In the genomic region with DNA sequence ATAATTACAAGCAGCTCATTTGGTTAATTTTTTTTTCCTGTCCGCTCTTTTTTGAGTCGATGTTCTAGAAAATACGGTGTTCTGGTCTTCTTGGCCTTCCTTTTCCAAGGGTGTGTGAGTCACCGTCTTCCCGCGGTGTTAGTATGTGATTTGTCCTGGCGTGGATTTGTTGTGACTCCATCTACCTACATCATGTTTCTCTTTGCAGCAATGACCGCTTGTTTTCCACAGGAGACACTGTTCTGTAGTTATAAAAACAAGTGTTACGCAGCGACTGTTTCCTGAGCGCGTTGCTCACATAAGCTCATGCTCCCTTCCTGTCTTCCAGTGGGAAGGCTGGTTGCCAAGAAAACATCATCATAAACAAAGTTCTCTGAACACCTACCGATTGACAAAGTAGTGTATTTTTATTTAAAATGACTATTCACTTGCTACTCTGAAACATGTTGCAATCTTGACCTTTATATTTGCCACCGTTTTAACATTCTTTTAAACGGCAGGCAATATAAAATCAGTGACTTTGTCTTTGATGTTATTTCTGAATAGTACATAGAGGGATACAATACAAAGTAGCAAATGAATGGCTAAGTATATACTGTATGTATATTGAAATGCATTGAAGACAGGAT, we compare ENCODE assay signal across 16 cellular contexts. TPM values are rescaled to one million over a fixed set of nuclear protein-coding genes. Genes with fewer than 3 reads are reported as not detected.
DNase-seq lines count a peak whose midpoint lies in the region; ATAC-seq and TF ChIP-seq lines count a peak whose summit lies in the region.
"Had no signal": no experiment of that assay in that cellular context is flagged by ENCODE, and none has a peak within 500 bp of the region (broad histone marks: within the 10 kb centered on the region; RNA-seq: fewer than 3 reads in every experiment).

No MANE protein-coding gene starts in this region.

- DNase-seq in ELR (ENCODE audit: low read depth) (peak; percentile 16), WTC11 (ENCODE audit: low spot score) (no peak), omental fat pad (ENCODE audit: low spot score) (no peak), superior temporal gyrus (ENCODE audit: extremely low spot score) (no peak), NCI-H2196 treated with DMSO at 0.1 percent for 48 hours (lab: John Stamatoyannopoulos, UW; ENCODE audit: unreplicated experiment) (no peak), H9 (no peak)
- DNase-seq: activated CD4-positive, alpha-beta T cell treated with anti-CD3 and anti-CD28 coated beads for 1 hour; COR-L47; cortex of kidney; GF-D8; naive B cell; NCI-H1105; OCI-M1; T-cell had no signal

- H3K4me3 Mint-ChIP-seq in WTC11: no peak overlapping the region
- no peak overlapping the region for H3K4me3 Mint-ChIP-seq in H9
- H3K4me3 Mint-ChIP-seq: naive B cell, T-cell had no signal

- TF ChIP-seq EP300 in gastroesophageal sphincter (IDR thresholded peaks at IDR 0.05): no peak

- H3K23me2 ChIP-seq in H9 (ENCODE audit: insufficient read length, low read depth, low read length, poor library complexity, severe bottlenecking): no peaks in the 10 kb centered on the region

- ATAC-seq in WTC11 (no peak), gastroesophageal sphincter (peak; percentile 52), omental fat pad (ENCODE audit: low FRiP score) (peak; percentile 47), HG02840 (IDR thresholded peaks at IDR 0.05; ENCODE audit: low FRiP score, unreplicated experiment) (no peak)
- ATAC-seq: T-cell had no signal

- H3K79me1 ChIP-seq in H9 (ENCODE audit: insufficient read depth, low read depth, low read length, poor library complexity, severe bottlenecking): peaks cover 17% of the 10 kb centered on the region

- TF ChIP-seq CTCF in WTC11 (IDR thresholded peaks at IDR 0.05) (no peak), gastroesophageal sphincter (IDR thresholded peaks at IDR 0.05) (no peak), omental fat pad (IDR thresholded peaks at IDR 0.05) (no peak), H9 (conservative IDR thresholded peaks at IDR 0.05) (no peak)

- POLR2A ChIA-PET in WTC11 (lab: Charles Lee): no interaction called here

- no peak overlapping the region for H3K18ac ChIP-seq in H9 (ENCODE audit: insufficient read length, low read depth, low read length)

- H2BK5ac ChIP-seq in H9 (ENCODE audit: insufficient read length, low read length): no peak overlapping the region

- H3K27ac Mint-ChIP-seq in WTC11 (peak overlapping the region; percentile 59), H9 (peak overlapping the region in 1 of 3 experiments; percentile 30; a peak in 2 of 7 replicates)
- H3K27ac Mint-ChIP-seq: T-cell had no signal

- TF ChIP-seq POLR2A in gastroesophageal sphincter (IDR thresholded peaks at IDR 0.05): no peak

- H4K5ac ChIP-seq in H9 (ENCODE audit: insufficient read length, low read depth, low read length): no peak overlapping the region

- H3K23ac ChIP-seq in H9 (ENCODE audit: insufficient read length, low read depth, low read length): no peak overlapping the region

- no peak overlapping the region for H2BK20ac ChIP-seq in H9 (ENCODE audit: low read depth, low read length, poor library complexity, severe bottlenecking)

- H3K27me3 ChIP-seq in gastroesophageal sphincter: no peaks in the 10 kb centered on the region
- no peaks in the 10 kb centered on the region for H3K27me3 ChIP-seq in H9 (ENCODE audit: insufficient read depth, low read length)

- H4K91ac ChIP-seq in H9 (ENCODE audit: insufficient read length, low read depth, low read length): no peak overlapping the region

- peaks cover 23% of the 10 kb centered on the region for H3K4me1 Mint-ChIP-seq in WTC11
- H3K4me1 Mint-ChIP-seq in H9: peaks cover 18 to 19% of the 10 kb centered on the region in 2 experiments

- H3T11ph ChIP-seq in H9 (ENCODE audit: low read length): no peak overlapping the region

- no peak overlapping the region for H2AFZ ChIP-seq in H9 (ENCODE audit: low read length)

- H2AK5ac ChIP-seq in H9 (ENCODE audit: insufficient read length, low read length): no peak overlapping the region

- no peak overlapping the region for H2BK12ac ChIP-seq in H9 (ENCODE audit: insufficient read length, low read depth, low read length)

- H3K14ac ChIP-seq in H9 (ENCODE audit: insufficient read depth, low read length): no peak overlapping the region

- H2BK120ac ChIP-seq in H9 (ENCODE audit: low read depth, low read length, poor library complexity, severe bottlenecking): no peak overlapping the region

- H3K79me2 ChIP-seq in H9 (ENCODE audit: insufficient read depth, low read length): peaks cover 10% of the 10 kb centered on the region; the same call in 1 of the 2 replicates

- CTCF ChIA-PET in WTC11 (lab: Charles Lee): no interaction called here

- no peak overlapping the region for H2BK15ac ChIP-seq in H9 (ENCODE audit: low read depth, low read length)

- 75 to 76% methylated on average over 10 to 15 of the region's 15 CpGs for WGBS in gastroesophageal sphincter (ENCODE audit: low coverage in 1 of 2), 2 donors
- no CpG with 5 or more reads among the region's 15 CpGs for WGBS in H9 (ENCODE audit: extremely low coverage, insufficient read length, low lambda C conversion rate)

- no peak overlapping the region for H3K4me3 ChIP-seq in gastroesophageal sphincter

- H3K27me3 Mint-ChIP-seq in WTC11 (ENCODE audit: low read depth): no peaks in the 10 kb centered on the region
- no peaks in the 10 kb centered on the region for H3K27me3 Mint-ChIP-seq in H9 (ENCODE audit: low read depth)
- H3K27me3 Mint-ChIP-seq: naive B cell, T-cell had no signal

- H3K27ac ChIP-seq in gastroesophageal sphincter (no peak overlapping the region), H9 (ENCODE audit: insufficient read length, low read depth, low read length) (no peak overlapping the region)

- no peak overlapping the region for H3K9ac ChIP-seq in H9 (ENCODE audit: extremely low read depth, insufficient read length, low read length)

- H3K36me3 Mint-ChIP-seq in WTC11: no peaks in the 10 kb centered on the region
- H3K36me3 Mint-ChIP-seq in H9 (ENCODE audit: insufficient read depth in 1 of 3, low read depth in 3 of 3): peaks cover 0 to 3% (median 0%) of the 10 kb centered on the region in 3 experiments; a peak in 3 of 7 replicates
- H3K36me3 Mint-ChIP-seq: naive B cell had no signal

- H4K8ac ChIP-seq in H9 (replicated peaks; ENCODE audit: insufficient read length, low read depth, low read length): no peak overlapping the region

- H3K9me3 ChIP-seq in gastroesophageal sphincter (no peaks in the 10 kb centered on the region), H9 (ENCODE audit: control insufficient read depth, low read depth, low read length) (no peaks in the 10 kb centered on the region)

- H3K4ac ChIP-seq in H9 (ENCODE audit: low read depth, low read length): no peak overlapping the region

- H3K36me3 ChIP-seq in gastroesophageal sphincter: no peaks in the 10 kb centered on the region

- no peak overlapping the region for H3K4me2 ChIP-seq in H9 (ENCODE audit: insufficient read depth, insufficient read length, low read length)

- H3K56ac ChIP-seq in H9 (ENCODE audit: insufficient read length, low read depth, low read length): no peak overlapping the region

- H3K9me3 Mint-ChIP-seq in WTC11 (no peaks in the 10 kb centered on the region), H9 (no peaks in the 10 kb centered on the region; a peak in 1 of 5 replicates)
- H3K9me3 Mint-ChIP-seq: naive B cell, T-cell had no signal

- H3K4me1 ChIP-seq in gastroesophageal sphincter (peaks cover 0 to 20% (median under 1%) of the 10 kb centered on the region in 3 donors), H9 (ENCODE audit: insufficient read depth, low read length) (peaks cover 2% of the 10 kb centered on the region; the same call in 1 of the 2 replicates)

- no peaks in the 10 kb centered on the region for H4K20me1 ChIP-seq in H9 (ENCODE audit: control insufficient read depth, insufficient read depth, insufficient read length)

TF ChIP-seq in WTC11, 78 proteins besides CTCF, POLR2A, EP300 and RAD21 (continues in another document):
- TF ChIP-seq, protein P1, sequence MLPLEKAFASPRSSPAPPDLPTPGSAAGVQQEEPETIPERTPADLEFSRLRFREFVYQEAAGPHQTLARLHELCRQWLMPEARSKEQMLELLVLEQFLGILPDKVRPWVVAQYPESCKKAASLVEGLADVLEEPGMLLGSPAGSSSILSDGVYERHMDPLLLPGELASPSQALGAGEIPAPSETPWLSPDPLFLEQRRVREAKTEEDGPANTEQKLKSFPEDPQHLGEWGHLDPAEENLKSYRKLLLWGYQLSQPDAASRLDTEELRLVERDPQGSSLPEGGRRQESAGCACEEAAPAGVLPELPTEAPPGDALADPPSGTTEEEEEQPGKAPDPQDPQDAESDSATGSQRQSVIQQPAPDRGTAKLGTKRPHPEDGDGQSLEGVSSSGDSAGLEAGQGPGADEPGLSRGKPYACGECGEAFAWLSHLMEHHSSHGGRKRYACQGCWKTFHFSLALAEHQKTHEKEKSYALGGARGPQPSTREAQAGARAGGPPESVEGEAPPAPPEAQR (CRISPR knock-in tag; IDR thresholded peaks at IDR 0.05): no peak
- TF ChIP-seq SP1 (CRISPR knock-in tag; conservative IDR thresholded peaks at IDR 0.05): no peak
- TF ChIP-seq, protein P2, sequence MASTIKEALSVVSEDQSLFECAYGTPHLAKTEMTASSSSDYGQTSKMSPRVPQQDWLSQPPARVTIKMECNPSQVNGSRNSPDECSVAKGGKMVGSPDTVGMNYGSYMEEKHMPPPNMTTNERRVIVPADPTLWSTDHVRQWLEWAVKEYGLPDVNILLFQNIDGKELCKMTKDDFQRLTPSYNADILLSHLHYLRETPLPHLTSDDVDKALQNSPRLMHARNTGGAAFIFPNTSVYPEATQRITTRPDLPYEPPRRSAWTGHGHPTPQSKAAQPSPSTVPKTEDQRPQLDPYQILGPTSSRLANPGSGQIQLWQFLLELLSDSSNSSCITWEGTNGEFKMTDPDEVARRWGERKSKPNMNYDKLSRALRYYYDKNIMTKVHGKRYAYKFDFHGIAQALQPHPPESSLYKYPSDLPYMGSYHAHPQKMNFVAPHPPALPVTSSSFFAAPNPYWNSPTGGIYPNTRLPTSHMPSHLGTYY (CRISPR knock-in tag; IDR thresholded peaks at IDR 0.05): no peak

RNA-seq across cellular contexts. Expression of a gene that starts 19.0 kb away (rescaled TPM):
- total RNA-seq in WTC11 (2021): 24.8 to 27.2 TPM (median 26.8 TPM) in 3 replicates
- total RNA-seq in gastroesophageal sphincter: 10 to 100 TPM in 3 of 4 donors, 1 to 10 TPM in 1; 6.7 to 12.1 (median 11.3) TPM
- total RNA-seq in omental fat pad: 10 to 100 TPM in 3 of 4 donors, 1 to 10 TPM in 1; 9.6 to 37.5 (median 17.2) TPM
- total RNA-seq in H9 (2021): 26.0 and 26.7 TPM in 2 replicates

Comparison
In these comparisons a context has a peak if more than half of its experiments do, and no peak if none do; other contexts are left out.
1. ATAC-seq: peak in gastroesophageal sphincter (single experiment) and omental fat pad (single experiment); none in WTC11 (single experiment) and HG02840 (single experiment).